In the genomic region with DNA sequence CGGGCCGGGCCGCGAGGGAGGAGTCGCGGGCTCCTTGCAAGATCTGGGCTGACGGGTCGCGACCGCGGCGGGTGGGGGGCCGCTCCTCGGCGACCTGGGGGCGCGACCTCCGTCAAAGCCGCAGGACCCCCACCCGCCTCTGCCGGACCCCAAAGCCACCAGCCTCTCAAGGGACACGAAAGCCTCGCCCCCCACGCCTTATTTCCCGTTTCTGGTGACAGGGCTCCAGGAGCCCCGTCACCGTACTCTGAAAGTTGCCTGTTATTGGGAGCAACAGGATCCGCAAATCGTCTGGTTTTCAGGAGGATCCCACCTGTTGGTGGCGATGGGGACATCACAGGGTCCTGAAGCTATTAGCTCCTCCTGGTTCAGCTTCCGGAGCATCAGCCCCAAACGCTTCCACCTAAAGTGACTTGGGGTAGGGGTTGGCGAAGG, we compare ENCODE assay signal across 8 cellular contexts. TPM values are rescaled to one million over a fixed set of nuclear protein-coding genes. Genes with fewer than 3 reads are reported as not detected.
DNase-seq lines count a peak whose midpoint lies in the region; ATAC-seq, FAIRE-seq and TF ChIP-seq lines count a peak whose summit lies in the region.

No MANE protein-coding gene starts in this region.

- peaks cover 51% of the 10 kb centered on the region for H3K4me1 ChIP-seq in vagina

- H3K36me3 Mint-ChIP-seq in dendritic cell treated with granulocyte-macrophage colony-stimulating factor and Interleukin-4, amounts not matched to agents 40 ng/mL and 50 ng/mL, for 4 days (ENCODE audit: low read depth) = peaks cover 62% of the 10 kb centered on the region
- peaks cover 13% of the 10 kb centered on the region for H3K36me3 Mint-ChIP-seq in memory B cell

- H3K4me3 Mint-ChIP-seq in dendritic cell treated with granulocyte-macrophage colony-stimulating factor and Interleukin-4, amounts not matched to agents 40 ng/mL and 50 ng/mL, for 4 days = peak overlapping the region; percentile 95
- H3K4me3 Mint-ChIP-seq in memory B cell = peak overlapping the region; percentile 96

- H3K9me3 Mint-ChIP-seq in dendritic cell treated with granulocyte-macrophage colony-stimulating factor and Interleukin-4, amounts not matched to agents 40 ng/mL and 50 ng/mL, for 4 days = no peaks in the 10 kb centered on the region
- H3K9me3 Mint-ChIP-seq in memory B cell = no peaks in the 10 kb centered on the region

- H3K9me3 ChIP-seq in vagina = no peaks in the 10 kb centered on the region

- no peak for FAIRE-seq in D721Med (lab: Jason Lieb, UNC)

- TF ChIP-seq CTCF in AG04449 (IDR thresholded peaks at IDR 0.05; ENCODE audit: insufficient read depth, low read length, missing control alignments) = no peak
- TF ChIP-seq CTCF in vagina (IDR thresholded peaks at IDR 0.05) = no peak
- TF ChIP-seq CTCF in D721Med (IDR thresholded peaks at IDR 0.05; ENCODE audit: insufficient read depth, missing control alignments) = no peak

- H3K36me3 ChIP-seq in vagina = peaks cover 0 to 26% of the 10 kb centered on the region in 2 donors

- DNase-seq in AG04449 (ENCODE audit: low read depth, low spot score) (no peak), OCI-M1 (lab: John Stamatoyannopoulos, UW) (peak; percentile 41), memory B cell (ENCODE audit: low spot score in 2 of 2) (peak in 1 of 2 donors; percentile 22), vagina (ENCODE audit: extremely low spot score in 2 of 2) (no peak), D721Med (ENCODE audit: insufficient read length, low spot score) (no peak)

- POLR2A ChIA-PET in AG04449 (lab: Yijun Ruan, JAX) = interaction anchor here (0.9 kb wide), 1 partner anchor 62 kb away, joined by 3 read pairs; no protein-coding TSS in a partner anchor

- H3K4me3 ChIP-seq in AG04449 (ENCODE audit: low read depth, low read length) (peak overlapping the region; percentile 99), vagina (peak overlapping the region; percentile 96 to 97)

- H3K27ac ChIP-seq in vagina = peak overlapping the region; percentile 89

- CTCF ChIA-PET in AG04449 (lab: Yijun Ruan, JAX) = interaction anchor here (0.7 to 7.3 kb wide), 6 partner anchors 13 to 175 kb away, joined by 3 to 46 read pairs (median 6); no protein-coding TSS in a partner anchor

- H3K27me3 Mint-ChIP-seq in dendritic cell treated with granulocyte-macrophage colony-stimulating factor and Interleukin-4, amounts not matched to agents 40 ng/mL and 50 ng/mL, for 4 days = no peaks in the 10 kb centered on the region
- H3K27me3 Mint-ChIP-seq in memory B cell = no peaks in the 10 kb centered on the region

- intact Hi-C loops in dendritic cell treated with granulocyte-macrophage colony-stimulating factor and Interleukin-4, amounts not matched to agents 40 ng/mL and 50 ng/mL, for 4 days (cut with micrococcal nuclease) = no loop called here
- intact Hi-C loops in vagina (cut with DNase I) = no loop called here

- H3K4me1 Mint-ChIP-seq in dendritic cell treated with granulocyte-macrophage colony-stimulating factor and Interleukin-4, amounts not matched to agents 40 ng/mL and 50 ng/mL, for 4 days (ENCODE audit: low read depth) = peaks cover 39% of the 10 kb centered on the region
- peaks cover 17% of the 10 kb centered on the region for H3K4me1 Mint-ChIP-seq in memory B cell

- H3K27me3 ChIP-seq in vagina = no peaks in the 10 kb centered on the region

- ATAC-seq in GM21526 (IDR thresholded peaks at IDR 0.05; ENCODE audit: low FRiP score, unreplicated experiment) (peak; percentile 8), memory B cell (ENCODE audit: low read depth) (no peak), HG03442 (IDR thresholded peaks at IDR 0.05; ENCODE audit: unreplicated experiment) (no peak)

- no peak for TF ChIP-seq POLR2A in vagina (IDR thresholded peaks at IDR 0.05)

- peak overlapping the region; percentile 99 for H3K27ac Mint-ChIP-seq in dendritic cell treated with granulocyte-macrophage colony-stimulating factor and Interleukin-4, amounts not matched to agents 40 ng/mL and 50 ng/mL, for 4 days
- H3K27ac Mint-ChIP-seq in memory B cell = peak overlapping the region; percentile 97

RNA-seq across cellular contexts. Expression of a gene that starts 0.5 kb away (rescaled TPM):
- total RNA-seq in vagina = 55.2 TPM

RNA-seq across cellular contexts. Expression of a gene that starts 0.9 kb away (rescaled TPM):
- total RNA-seq in vagina = 25.5 TPM

RNA-seq across cellular contexts. Expression of a gene that starts 48.1 kb away (rescaled TPM):
- not detected for total RNA-seq in vagina
